ENCODE assay signal across 9 cellular contexts in genomic region chr11:30917859-30918478, GRCh38.
DNase-seq lines count a peak whose midpoint lies in the region; ATAC-seq and TF ChIP-seq lines count a peak whose summit lies in the region.
"Had no signal": no experiment of that assay in that cellular context is flagged by ENCODE, and none has a peak within 500 bp of the region (broad histone marks: within the 10 kb centered on the region; RNA-seq: fewer than 3 reads in every experiment).

No MANE protein-coding gene starts in this region.

- no peaks in the 10 kb centered on the region for H3K36me3 ChIP-seq in BJ (ENCODE audit: control insufficient read depth, insufficient read depth, low read length)

- in situ Hi-C loops in T47D (cut with HindIII; ENCODE audit: low pct_unique_long_range_greater_than_20kb, low sequenced_read_pairs) = no loop called here

- POLR2A ChIA-PET in BJ (lab: Charles Lee) = no interaction called here

- H3K4me3 ChIP-seq in BJ (ENCODE audit: low read depth, low read length) = no peak overlapping the region

- ATAC-seq in GM18519 (IDR thresholded peaks at IDR 0.05; ENCODE audit: low FRiP score, unreplicated experiment) (peak; percentile 59), HG03159 (IDR thresholded peaks at IDR 0.05; ENCODE audit: unreplicated experiment) (peak; percentile 76), left colon (peak; percentile 50), HG03095 (IDR thresholded peaks at IDR 0.05; ENCODE audit: unreplicated experiment) (no peak), HG03045 (IDR thresholded peaks at IDR 0.05; ENCODE audit: unreplicated experiment) (no peak)
- ATAC-seq: naive thymus-derived CD8-positive, alpha-beta T cell had no signal

- DNase-seq in BJ (ENCODE audit: low read depth) = no peak
- DNase-seq in NCI-H345 (lab: John Stamatoyannopoulos, UW) = peak; percentile 65
- peak; percentile 12 to 74 for DNase-seq in T47D (ENCODE audit: low read depth in 1 of 2, low spot score in 1 of 2)
- DNase-seq in left colon = peak in 1 of 2 donors; percentile 7

- H3K27me3 ChIP-seq in BJ (ENCODE audit: control insufficient read depth, insufficient read depth, low read length) = no peaks in the 10 kb centered on the region

- CTCF ChIA-PET in BJ (lab: Yijun Ruan, JAX) = interaction anchor here (0.5 to 2.0 kb wide), 8 partner anchors 8 to 1070 kb away, joined by 3 to 6 read pairs (median 4); no protein-coding TSS in a partner anchor

- intact Hi-C loops in left colon (cut with DNase I, micrococcal nuclease) = loop anchor here in 1 of 2 donors (5.0 kb wide), 1 partner anchor 571 kb away; no protein-coding TSS in a partner anchor

- peak; percentile 55 for TF ChIP-seq CTCF in BJ (IDR thresholded peaks at IDR 0.05; ENCODE audit: insufficient read depth, low read depth, low read length)

Comparison
In these comparisons a context has a peak if more than half of its experiments do, and no peak if none do; other contexts are left out.
1. ATAC-seq: peak in GM18519 (single experiment), HG03159 (single experiment) and left colon (single experiment); none in HG03095 (single experiment) and HG03045 (single experiment).